ENCODE assay signal across 18 cellular contexts in genomic region chr2:229914182-229914581, GRCh38. TPM values are rescaled to one million over a fixed set of nuclear protein-coding genes. Genes with fewer than 3 reads are reported as not detected.
A peak's percentile ranks its signal among the peaks of the same experiment; 100 is the strongest.
DNase-seq lines count a peak whose midpoint lies in the region; ATAC-seq, FAIRE-seq and TF ChIP-seq lines count a peak whose summit lies in the region.
"Had no signal": no experiment of that assay in that cellular context is flagged by ENCODE, and none has a peak within 500 bp of the region (broad histone marks: within the 10 kb centered on the region; RNA-seq: fewer than 3 reads in every experiment).

No MANE protein-coding gene starts in this region.

- peaks cover 97% of the 10 kb centered on the region for H3K79me2 ChIP-seq in OCI-LY7 (ENCODE audit: insufficient read depth, low read depth, low read length)

- no peak for TF ChIP-seq CTCF in OCI-LY7 (conservative IDR thresholded peaks at IDR 0.05; ENCODE audit: low read length)

- H2AFZ ChIP-seq in OCI-LY7 (ENCODE audit: low read length) = no peak overlapping the region

- peak overlapping the region; percentile 38; the same call in 1 of the 2 replicates for H3K4me2 ChIP-seq in OCI-LY7 (ENCODE audit: low read length)

- peaks cover 57% of the 10 kb centered on the region for H4K20me1 ChIP-seq in OCI-LY7 (ENCODE audit: insufficient read depth, low read length)

- no peak for ATAC-seq in HG03280 (IDR thresholded peaks at IDR 0.05; ENCODE audit: unreplicated experiment)

- DNase-seq in AML-193 (lab: John Stamatoyannopoulos, UW) = peak; percentile 56 to 69
- no peak for DNase-seq in GM12891 (ENCODE audit: insufficient read length, low spot score)
- no peak for DNase-seq in OCI-LY7 (ENCODE audit: low spot score)
- DNase-seq in fibroblast of gingiva (ENCODE audit: low read depth) = peak; percentile 6
- no peak for DNase-seq in NCI-H526 treated with DMSO at 0.1 percent for 48 hours (lab: John Stamatoyannopoulos, UW)
- no peak for DNase-seq in NCI-H2227 treated with DMSO at 0.1 percent for 48 hours (lab: John Stamatoyannopoulos, UW)
- no peak for DNase-seq in DMS53 (lab: John Stamatoyannopoulos, UW)
- DNase-seq: activated CD4-positive, alpha-beta memory T cell treated with anti-CD3 and anti-CD28 coated beads, Interleukin-2, amount 10 ng/mL, durations not matched to agents 7 days and 5 days; amniotic stem cell; caudate nucleus; DMS153; foreskin melanocyte; NCI-H2029; NCI-H510A treated with DMSO at 0.1 percent for 48 hours; stimulated activated CD4-positive, alpha-beta T cell treated with anti-CD3 and anti-CD28 coated beads, Interleukin-4, amount 100 ng/mL, for 24 hours; stimulated activated CD8-positive, alpha-beta memory T cell treated with anti-CD3 and anti-CD28 coated beads, Interleukin-4, amount 100 ng/mL, for 48 hours had no signal

- peak; percentile 86 for FAIRE-seq in GM12891 (lab: Jason Lieb, UNC)

- H3K27ac ChIP-seq in OCI-LY7 (ENCODE audit: low read depth, low read length, poor library complexity, severe bottlenecking) = no peak overlapping the region
- H3K27ac ChIP-seq: suprapubic skin had no signal

- no peak for TF ChIP-seq POLR2A in GM12891 (IDR thresholded peaks at IDR 0.05; ENCODE audit: low read depth, low read length)

- peaks cover 27% of the 10 kb centered on the region for H3K4me1 ChIP-seq in OCI-LY7 (ENCODE audit: insufficient read depth, low read length, poor library complexity, severe bottlenecking)

- no peaks in the 10 kb centered on the region for H3K9me2 ChIP-seq in OCI-LY7 (ENCODE audit: insufficient read depth, low read length)

- H3K36me3 ChIP-seq in OCI-LY7 (ENCODE audit: insufficient read depth, low read length) = peaks cover 46% of the 10 kb centered on the region
- H3K36me3 ChIP-seq: suprapubic skin had no signal

- CTCF ChIA-PET in OCI-LY7 (lab: Charles Lee; ENCODE audit: unreplicated experiment) = no interaction called here

- H3K4me3 ChIP-seq in OCI-LY7 (ENCODE audit: low read depth, low read length, poor library complexity, severe bottlenecking) = no peak overlapping the region
- H3K4me3 ChIP-seq: suprapubic skin had no signal

- BruUV-seq in OCI-LY7 (replicated peaks; lab: Mats Ljungman, UMichigan) = no TSS peak

- POLR2A ChIA-PET in OCI-LY7 (lab: Charles Lee) = no interaction called here

- no peaks in the 10 kb centered on the region for H3K9me3 ChIP-seq in OCI-LY7 (ENCODE audit: low read length)
- H3K9me3 ChIP-seq: suprapubic skin had no signal

- intact Hi-C loops in OCI-LY7 (cut with micrococcal nuclease; ENCODE audit: unreplicated experiment) = no loop called here

TF ChIP-seq in GM12891, 5 proteins besides CTCF, POLR2A, EP300 and RAD21:
- TF ChIP-seq PAX5 (IDR thresholded peaks at IDR 0.05; ENCODE audit: insufficient read depth, low read length, severe bottlenecking) (no peak), SPI1 (IDR thresholded peaks at IDR 0.05; ENCODE audit: low read depth, low read length) (no peak), POLR2AphosphoS5 (IDR thresholded peaks at IDR 0.05; ENCODE audit: low read depth, low read length) (no peak), TAF1 (IDR thresholded peaks at IDR 0.05; ENCODE audit: low read depth, low read length) (no peak), POU2F2 (IDR thresholded peaks at IDR 0.05; ENCODE audit: low read depth, low read length) (no peak)

RNA-seq across cellular contexts. Expression of gene TRIP12, which starts 7.6 kb away (rescaled TPM):
- polyA plus RNA-seq in GM12891 (2012; ENCODE audit: low read depth, missing spikeins) = 55.3 TPM
- total RNA-seq in OCI-LY7 (2014; rRNA removed; shearing (Covaris generic)) = 80.0 and 94.0 TPM in 2 replicates
- total RNA-seq in OCI-LY7 (2022) = 175 and 185 TPM in 2 replicates

RNA-seq across cellular contexts. Expression of gene FBXO36, which starts 8.1 kb away (rescaled TPM):
- 0.87 TPM for polyA plus RNA-seq in GM12891 (2012; ENCODE audit: low read depth, missing spikeins)
- total RNA-seq in OCI-LY7 (2014; rRNA removed; shearing (Covaris generic)) = 1.6 and 2.5 TPM in 2 replicates
- 2.6 and 2.9 TPM in 2 replicates for total RNA-seq in OCI-LY7 (2022)

Comparison
In these comparisons a context has a peak if more than half of its experiments do, and no peak if none do; other contexts are left out.
1. DNase-seq: peak in AML-193 (2 of 2) and fibroblast of gingiva (single experiment); none in GM12891 (single experiment), OCI-LY7 (single experiment), NCI-H526 treated with DMSO at 0.1 percent for 48 hours (single experiment), NCI-H2227 treated with DMSO at 0.1 percent for 48 hours (single experiment) and DMS53 (single experiment).